12 cellular contexts compared by ENCODE assay signal in the genomic region with DNA sequence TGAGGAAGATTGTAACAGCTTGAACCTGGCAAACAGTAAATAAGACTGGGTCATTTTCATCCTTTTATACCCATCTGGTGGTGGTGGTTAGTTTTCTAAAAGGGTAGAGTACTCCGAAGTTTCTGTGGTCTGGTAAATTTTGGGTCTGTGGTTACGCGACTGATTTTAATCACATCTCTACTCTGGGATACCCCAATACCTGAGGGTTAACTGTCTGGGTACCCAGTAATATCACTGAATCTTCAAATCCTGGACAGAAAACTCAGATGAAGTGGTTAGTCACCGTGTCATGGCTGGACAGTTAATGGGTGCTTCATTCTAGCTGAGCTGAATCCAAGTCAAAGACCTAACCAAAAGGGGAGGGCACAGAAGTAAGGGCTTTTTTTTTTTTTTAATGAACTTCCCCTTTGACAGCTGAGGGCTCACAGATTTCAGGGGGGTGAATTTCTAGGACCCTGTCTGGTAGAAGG.
"Had no signal": no experiment of that assay in that cellular context is flagged by ENCODE, and none has a peak within 500 bp of the region (broad histone marks: within the 10 kb centered on the region; RNA-seq: fewer than 3 reads in every experiment).

No MANE protein-coding gene starts in this region.

- H3K36me3 Mint-ChIP-seq: brain, neural progenitor cell had no signal

- H3K4me3 Mint-ChIP-seq: activated CD4-positive, alpha-beta memory T cell treated with anti-CD3 and anti-CD28 coated beads, Interleukin-2, amount 10 ng/mL, durations not matched to agents 7 days and 5 days; activated CD4-positive, alpha-beta T cell treated with anti-CD3 and anti-CD28 coated beads for 36 hours; activated naive CD4-positive, alpha-beta T cell treated with anti-CD3 and anti-CD28 coated beads for 36 hours; brain; neural progenitor cell had no signal

- ATAC-seq: activated CD4-positive, alpha-beta T cell treated with anti-CD3 and anti-CD28 coated beads for 36 hours; pancreas had no signal

- DNase-seq: activated CD4-positive, alpha-beta memory T cell treated with anti-CD3 and anti-CD28 coated beads, Interleukin-2, amount 10 ng/mL, durations not matched to agents 7 days and 5 days; activated CD4-positive, alpha-beta T cell treated with anti-CD3 and anti-CD28 coated beads for 36 hours; activated CD8-positive, alpha-beta memory T cell treated with anti-CD3 and anti-CD28 coated beads, Interleukin-2, amount 50 U/mL, for 48 hours; activated naive CD4-positive, alpha-beta T cell treated with anti-CD3 and anti-CD28 coated beads for 36 hours; amygdala; dermis blood vessel endothelial cell; hypothalamus; pancreas; T-helper 9 cell; trophoblast cell had no signal

- FAIRE-seq: pancreas had no signal

- H3K9me3 Mint-ChIP-seq: activated CD4-positive, alpha-beta memory T cell treated with anti-CD3 and anti-CD28 coated beads, Interleukin-2, amount 10 ng/mL, durations not matched to agents 7 days and 5 days; activated naive CD4-positive, alpha-beta T cell treated with anti-CD3 and anti-CD28 coated beads for 36 hours; brain; neural progenitor cell had no signal

- H3K4me1 Mint-ChIP-seq: activated CD4-positive, alpha-beta T cell treated with anti-CD3 and anti-CD28 coated beads for 36 hours; neural progenitor cell had no signal

- H3K27ac Mint-ChIP-seq: activated CD4-positive, alpha-beta memory T cell treated with anti-CD3 and anti-CD28 coated beads, Interleukin-2, amount 10 ng/mL, durations not matched to agents 7 days and 5 days; activated CD4-positive, alpha-beta T cell treated with anti-CD3 and anti-CD28 coated beads for 36 hours; activated naive CD4-positive, alpha-beta T cell treated with anti-CD3 and anti-CD28 coated beads for 36 hours; neural progenitor cell had no signal
